ENCODE assay signal across 28 cellular contexts in genomic region chr22:23356094-23356493, GRCh38.
"Had no signal": no experiment of that assay in that cellular context is flagged by ENCODE, and none has a peak within 500 bp of the region (broad histone marks: within the 10 kb centered on the region; RNA-seq: fewer than 3 reads in every experiment).

No MANE protein-coding gene starts in this region.

- ATAC-seq: effector memory CD8-positive, alpha-beta T cell; esophagus mucosa; foreskin keratinocyte; gastrocnemius medialis; gastroesophageal sphincter; heart left ventricle; heart right ventricle had no signal

- H3K4me1 ChIP-seq: colonic mucosa, esophagus muscularis mucosa, esophagus squamous epithelium, foreskin keratinocyte, gastrocnemius medialis, gastroesophageal sphincter, heart left ventricle, heart right ventricle had no signal

- DNase-seq: colonic mucosa; cortex of kidney; dermis blood vessel endothelial cell; dorsolateral prefrontal cortex; effector CD4-positive, alpha-beta T cell; effector CD8-positive, alpha-beta T cell; effector memory CD4-positive, alpha-beta T cell; effector memory CD8-positive, alpha-beta T cell; endodermal cell; erythroblast; esophagus squamous epithelium; foreskin fibroblast; foreskin keratinocyte; foreskin melanocyte; gastrocnemius medialis; glutamatergic neuron; head of caudate nucleus; heart left ventricle; heart right ventricle had no signal

- FAIRE-seq: colon, endometrium, frontal cortex had no signal

- H3K36me3 ChIP-seq: colonic mucosa, esophagus muscularis mucosa, esophagus squamous epithelium, gastrocnemius medialis, gastroesophageal sphincter, heart left ventricle, heart right ventricle had no signal

- H3K9me3 Mint-ChIP-seq: dendritic cell treated with granulocyte-macrophage colony-stimulating factor and Interleukin-4, amounts not matched to agents 40 ng/mL and 50 ng/mL, for 4 days; effector memory CD8-positive, alpha-beta T cell; endodermal cell had no signal

- H3K4me3 Mint-ChIP-seq: dendritic cell treated with granulocyte-macrophage colony-stimulating factor and Interleukin-4, amounts not matched to agents 40 ng/mL and 50 ng/mL, for 4 days; effector memory CD8-positive, alpha-beta T cell; endodermal cell had no signal

- H3K27me3 ChIP-seq: colonic mucosa had no signal

- H3K27ac ChIP-seq: colonic mucosa, coronary artery, dorsolateral prefrontal cortex, epithelial cell of prostate, esophagus muscularis mucosa, esophagus squamous epithelium, foreskin keratinocyte, gastrocnemius medialis, gastroesophageal sphincter, heart left ventricle, heart right ventricle had no signal

- H3K4me1 Mint-ChIP-seq: endodermal cell had no signal

- H3K4me3 ChIP-seq: colonic mucosa, coronary artery, dorsolateral prefrontal cortex, esophagus muscularis mucosa, esophagus squamous epithelium, gastrocnemius medialis, gastroesophageal sphincter, heart left ventricle, heart right ventricle had no signal

- H3K27ac Mint-ChIP-seq: dendritic cell treated with granulocyte-macrophage colony-stimulating factor and Interleukin-4, amounts not matched to agents 40 ng/mL and 50 ng/mL, for 4 days; effector memory CD8-positive, alpha-beta T cell; endodermal cell had no signal

- H3K9me3 ChIP-seq: colonic mucosa, esophagus muscularis mucosa, esophagus squamous epithelium, gastrocnemius medialis, gastroesophageal sphincter, heart left ventricle, heart right ventricle had no signal
